In the genomic region with DNA sequence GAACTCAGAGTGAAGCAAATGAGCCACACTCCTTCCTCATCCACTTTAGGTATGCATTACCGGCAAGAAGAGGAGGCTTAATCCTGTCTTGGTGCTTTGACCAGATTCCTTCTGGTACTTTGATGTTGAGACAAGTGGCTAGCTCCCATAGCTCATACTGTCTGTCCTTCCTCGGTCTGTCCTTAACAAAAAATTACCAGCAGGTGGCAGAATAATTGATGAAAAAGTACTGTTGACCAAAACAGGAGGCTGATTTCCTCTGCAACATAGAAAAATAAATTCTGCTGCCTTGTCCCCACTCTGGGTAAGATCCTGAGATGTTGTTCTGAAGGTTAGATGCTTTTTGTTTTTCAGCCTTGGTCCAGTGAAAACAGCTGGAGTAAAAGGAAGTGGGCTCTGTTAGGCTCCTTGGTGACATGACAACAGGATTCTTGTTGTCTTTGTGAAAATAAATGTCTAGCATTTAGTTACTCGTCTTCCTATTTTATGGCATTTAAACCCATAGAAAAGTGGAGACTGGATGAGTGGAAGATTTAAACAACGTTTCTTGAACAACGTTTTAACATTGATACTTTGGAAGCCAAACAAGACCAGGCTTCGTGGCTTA, we compare ENCODE assay signal across 7 cellular contexts. TPM values are rescaled to one million over a fixed set of nuclear protein-coding genes. Genes with fewer than 3 reads are reported as not detected.
A peak's percentile ranks its signal among the peaks of the same experiment; 100 is the strongest.
DNase-seq lines count a peak whose midpoint lies in the region; ATAC-seq and TF ChIP-seq lines count a peak whose summit lies in the region.

No MANE protein-coding gene starts in this region.

- no peak overlapping the region for H3K27ac ChIP-seq in foreskin keratinocyte

- TF ChIP-seq CTCF in foreskin keratinocyte (conservative IDR thresholded peaks at IDR 0.05): peak; percentile 69

- ATAC-seq in foreskin keratinocyte: no peak
- no peak for ATAC-seq in GM18873 (IDR thresholded peaks at IDR 0.05; ENCODE audit: low FRiP score, unreplicated experiment)

- peak; percentile 27 for DNase-seq in Daoy (ENCODE audit: low read depth)
- peak; percentile 64 for DNase-seq in LHCN-M2 (ENCODE audit: low read depth)
- peak; percentile 85 for DNase-seq in SHP77 treated with DMSO at 0.1 percent for 48 hours (lab: John Stamatoyannopoulos, UW)
- peak; percentile 12 to 38 for DNase-seq in foreskin keratinocyte
- peak; percentile 85 for DNase-seq in superior temporal gyrus (ENCODE audit: extremely low spot score)
- DNase-seq in effector CD4-positive, alpha-beta T cell: no peak

- no peaks in the 10 kb centered on the region for H3K27me3 ChIP-seq in foreskin keratinocyte

- peaks cover 5% of the 10 kb centered on the region for H3K4me1 ChIP-seq in foreskin keratinocyte

RNA-seq across cellular contexts. Expression of a gene that starts 11.2 kb away (rescaled TPM):
- not detected in 2 replicates for total RNA-seq in Daoy (2014; rRNA removed; shearing (Covaris generic))
- total RNA-seq in LHCN-M2 (2014; rRNA removed) (0.13 and 1.2 TPM in 2 replicates), foreskin keratinocyte (not detected in 2 replicates)
- polyA plus RNA-seq in LHCN-M2 (2012): 0.95 TPM
- polyA plus RNA-seq in foreskin keratinocyte: not detected in 2 replicates

RNA-seq across cellular contexts. Expression of a gene that starts 36.3 kb away (rescaled TPM):
- 2.6 and 2.8 TPM in 2 replicates for total RNA-seq in Daoy (2014; rRNA removed; shearing (Covaris generic))
- total RNA-seq in LHCN-M2 (2014; rRNA removed) (104 and 114 TPM in 2 replicates), foreskin keratinocyte (16.2 and 17.2 TPM in 2 replicates)
- polyA plus RNA-seq in LHCN-M2 (2012): 32.7 TPM
- 7.4 and 9.6 TPM in 2 replicates for polyA plus RNA-seq in foreskin keratinocyte
